Comparison of ENCODE assay signal across 1 cellular context in genomic region chrX:132612990-132613564, GRCh38.
TF ChIP-seq lines count a peak whose summit lies in the region.

No MANE protein-coding gene starts in this region.

TF ChIP-seq in liver, 16 proteins besides CTCF, POLR2A, EP300 and RAD21 (continued from another document):
- TF ChIP-seq HNF4G (IDR thresholded peaks at IDR 0.05), result no peak
- TF ChIP-seq FOXA2 (IDR thresholded peaks at IDR 0.05), result no peak
TF ChIP-seq in liver: peak in this region for 0.
